In the genomic region with DNA sequence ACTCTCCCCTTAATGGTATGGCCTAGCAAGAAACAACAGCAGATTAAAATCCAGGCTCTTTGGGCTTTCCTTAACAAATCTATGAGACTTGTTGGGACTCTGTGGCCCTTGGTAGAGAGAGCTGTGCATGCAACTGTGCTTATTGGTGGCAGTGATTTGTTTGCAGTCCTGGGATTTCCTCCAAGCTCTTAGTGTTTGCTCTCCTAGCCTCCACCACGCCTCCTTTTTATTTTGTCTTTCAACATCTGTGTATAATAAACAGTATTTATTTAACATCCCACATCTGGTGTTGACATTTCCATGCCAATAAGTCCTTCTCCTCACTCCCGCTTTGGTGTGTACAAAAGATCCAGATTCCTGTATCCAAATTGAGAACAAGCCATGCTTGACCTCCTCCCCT, we compare ENCODE assay signal across 20 cellular contexts. TPM values are rescaled to one million over a fixed set of nuclear protein-coding genes. Genes with fewer than 3 reads are reported as not detected.
A peak's percentile ranks its signal among the peaks of the same experiment; 100 is the strongest.
DNase-seq lines count a peak whose midpoint lies in the region; ATAC-seq, FAIRE-seq and TF ChIP-seq lines count a peak whose summit lies in the region.
"Had no signal": no experiment of that assay in that cellular context is flagged by ENCODE, and none has a peak within 500 bp of the region (broad histone marks: within the 10 kb centered on the region; RNA-seq: fewer than 3 reads in every experiment).

No MANE protein-coding gene starts in this region.

- DNase-seq in DMS53 (lab: John Stamatoyannopoulos, UW) = peak; percentile 32
- DNase-seq in fibroblast of the conjunctiva (ENCODE audit: low read depth) = peak; percentile 16
- peak in 1 of 3 donors; percentile 43 for DNase-seq in mucosa of descending colon
- DNase-seq in head of caudate nucleus = no peak
- DNase-seq in HCEC 1CT = no peak
- no peak for DNase-seq in foreskin melanocyte
- DNase-seq: Calu3; CD8-positive, alpha-beta T cell; H9; Kasumi-1; NCI-H1105; NCI-H510A; NCI-H774 had no signal

- intact Hi-C loops in mucosa of descending colon (cut with DNase I, micrococcal nuclease) = no loop called here
- intact Hi-C loops in head of caudate nucleus (cut with DNase I) = no loop called here

- peak; percentile 24 for FAIRE-seq in colon (lab: Jason Lieb, UNC)
- FAIRE-seq: RCC 7860 had no signal

- H3K4me1 ChIP-seq in mucosa of descending colon (ENCODE audit: low read depth) = no peaks in the 10 kb centered on the region
- H3K4me1 ChIP-seq: BLaER1 treated with 17β-estradiol and CSF1 and Interleukin-3, amounts not matched to agents 10 nM and 100 nM had no signal

- no peaks in the 10 kb centered on the region for H3K36me3 ChIP-seq in mucosa of descending colon (ENCODE audit: low read depth)
- H3K36me3 ChIP-seq: BLaER1 treated with 17β-estradiol and CSF1 and Interleukin-3, amounts not matched to agents 10 nM and 100 nM had no signal

- no peak for TF ChIP-seq CTCF in mucosa of descending colon (IDR thresholded peaks at IDR 0.05)

- H3K4me3 ChIP-seq in mucosa of descending colon = no peak overlapping the region
- H3K4me3 ChIP-seq: BLaER1 treated with 17β-estradiol and CSF1 and Interleukin-3, amounts not matched to agents 10 nM and 100 nM had no signal

- no peaks in the 10 kb centered on the region for H3K9me3 ChIP-seq in mucosa of descending colon
- H3K9me3 ChIP-seq: BLaER1 treated with 17β-estradiol and CSF1 and Interleukin-3, amounts not matched to agents 10 nM and 100 nM had no signal

- ATAC-seq in mucosa of descending colon (peak; percentile 85), HG02642 (IDR thresholded peaks at IDR 0.05; ENCODE audit: poor library complexity, unreplicated experiment) (no peak)
- ATAC-seq: CD8-positive, alpha-beta T cell; Right ventricle myocardium inferior had no signal

RNA-seq across cellular contexts. Expression of gene TNMD, which starts 3.1 kb away (rescaled TPM):
- 1 to 10 TPM in 1 of 3 donors, under 1 TPM in 2; 0.60 to 1.5 (median 0.77) TPM for total RNA-seq in mucosa of descending colon
- total RNA-seq: A172; Calu3; CD8-positive, alpha-beta T cell; OCI-LY7 had no signal

RNA-seq across cellular contexts. Expression of gene TSPAN6, which starts 48.8 kb away (rescaled TPM):
- 100 to 1,000 TPM in 2 of 3 donors, 10 to 100 TPM in 1; 63.0 to 132 (median 111) TPM for total RNA-seq in mucosa of descending colon
- total RNA-seq: OCI-LY7 had no signal

RNA-seq across cellular contexts. Expression of gene SRPX2, which starts 56.2 kb away (rescaled TPM):
- 10 to 100 TPM in 2 of 3 donors, 1 to 10 TPM in 1; 3.3 to 17.6 (median 13.9) TPM for total RNA-seq in mucosa of descending colon
- total RNA-seq: CD8-positive, alpha-beta T cell; H9; OCI-LY7 had no signal

Comparison
In these comparisons a context has a peak if more than half of its experiments do, and no peak if none do; other contexts are left out.
1. DNase-seq: peak in DMS53 (single experiment) and fibroblast of the conjunctiva (single experiment); none in head of caudate nucleus (0 of 42), HCEC 1CT (single experiment) and foreskin melanocyte (single experiment).